9 cellular contexts compared by ENCODE assay signal in the genomic region with DNA sequence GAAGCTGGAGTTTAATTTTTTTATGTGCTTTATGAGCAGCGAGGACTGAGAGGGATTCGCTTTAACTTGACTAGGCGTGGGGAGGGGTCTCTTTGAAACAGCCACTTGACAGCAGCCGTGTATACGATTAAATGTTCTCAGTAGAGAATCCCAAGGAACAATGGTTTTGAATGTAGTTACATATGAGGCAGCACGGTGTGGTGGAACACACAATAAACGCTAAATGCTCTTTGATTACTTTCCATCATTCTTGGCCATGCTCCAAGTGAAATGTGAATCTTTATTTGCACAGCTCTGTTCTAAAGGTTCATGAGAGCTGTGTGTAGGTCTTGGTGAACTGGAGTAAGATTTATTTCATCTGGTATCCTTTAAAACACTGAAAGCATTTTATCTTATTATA.
DNase-seq lines count a peak whose midpoint lies in the region; ATAC-seq and TF ChIP-seq lines count a peak whose summit lies in the region.
"Had no signal": no experiment of that assay in that cellular context is flagged by ENCODE, and none has a peak within 500 bp of the region (broad histone marks: within the 10 kb centered on the region; RNA-seq: fewer than 3 reads in every experiment).

No MANE protein-coding gene starts in this region.

- peak overlapping the region; percentile 62 for H3K4me2 ChIP-seq in DND-41 (ENCODE audit: insufficient read depth, low read length)

- H3K9ac ChIP-seq in DND-41 (ENCODE audit: low read depth, low read length), result peak overlapping the region; percentile 46
- no peak overlapping the region for H3K9ac ChIP-seq in skeletal muscle tissue (ENCODE audit: low read depth in 1 of 3, low read length in 3 of 3)

- POLR2A ChIA-PET in A673 (lab: Charles Lee; ENCODE audit: low non-redundant PET), result no interaction called here

- no peaks in the 10 kb centered on the region for H3K79me2 ChIP-seq in DND-41 (ENCODE audit: insufficient read depth, low read length)

- H3K27me3 ChIP-seq in DND-41 (ENCODE audit: insufficient read depth, low read length, poor library complexity) (no peaks in the 10 kb centered on the region), skeletal muscle tissue (ENCODE audit: control insufficient read depth in 3 of 3, insufficient read depth in 3 of 3, low read length in 3 of 3) (no peaks in the 10 kb centered on the region), A673 (replicated peaks; ENCODE audit: insufficient read depth, low read depth, low read length, poor library complexity) (no peaks in the 10 kb centered on the region)
- H3K27me3 ChIP-seq: MG63 had no signal

- no peaks in the 10 kb centered on the region for H3K27me3 Mint-ChIP-seq in HFFc6 (ENCODE audit: insufficient read depth)

- ATAC-seq in DND-41 (ENCODE audit: insufficient read depth, low read depth) (no peak), omental fat pad (ENCODE audit: low FRiP score) (no peak)

- H3K4me3 Mint-ChIP-seq in HFFc6, result no peak overlapping the region

- no peak overlapping the region; the same call in 1 of the 2 replicates for H2AFZ ChIP-seq in DND-41 (ENCODE audit: low read depth, low read length)

- H3K4me1 ChIP-seq in DND-41 (ENCODE audit: insufficient read depth, low read length), result peaks cover 66% of the 10 kb centered on the region
- H3K4me1 ChIP-seq in skeletal muscle tissue (ENCODE audit: control insufficient read depth in 3 of 3, insufficient read depth in 3 of 3, low read length in 3 of 3), result peaks cover 15 to 20% (median 18%) of the 10 kb centered on the region in 3 donors
- H3K4me1 ChIP-seq in A673 (ENCODE audit: insufficient read depth, low read length, poor library complexity, severe bottlenecking), result peaks cover 39% of the 10 kb centered on the region

- H3K4me3 ChIP-seq in DND-41 (ENCODE audit: low read depth in 1 of 2, low read length in 2 of 2) (0 out of 4 replicates have a peak overlapping the region, but pooled peaks of 1 of the 2 experiments have one; percentile 42), astrocyte of the spinal cord (ENCODE audit: low read depth, low read length) (no peak overlapping the region), skeletal muscle tissue (ENCODE audit: low read length in 3 of 3) (no peak overlapping the region), A673 (ENCODE audit: low read depth, low read length, poor library complexity, severe bottlenecking) (no peak overlapping the region)
- H3K4me3 ChIP-seq: MG63 had no signal

- H3K36me3 ChIP-seq in DND-41 (ENCODE audit: insufficient read depth, low read length) (no peaks in the 10 kb centered on the region), skeletal muscle tissue (ENCODE audit: control insufficient read depth in 3 of 3, insufficient read depth in 3 of 3, low read length in 3 of 3) (no peaks in the 10 kb centered on the region), A673 (ENCODE audit: insufficient read depth, low read length, poor library complexity, severe bottlenecking) (no peaks in the 10 kb centered on the region)
- H3K36me3 ChIP-seq: MG63 had no signal

- no peaks in the 10 kb centered on the region for H3K9me3 Mint-ChIP-seq in HFFc6

- H3K4me1 Mint-ChIP-seq in HFFc6 (ENCODE audit: low read depth), result peaks cover 91% of the 10 kb centered on the region

- H3K27ac ChIP-seq in DND-41 (ENCODE audit: low read length) (peak overlapping the region; percentile 93), skeletal muscle tissue (ENCODE audit: low read depth, low read length) (peak overlapping the region; percentile 45), A673 (ENCODE audit: low read depth, low read length, poor library complexity, severe bottlenecking) (no peak overlapping the region)

- no peaks in the 10 kb centered on the region for H3K9me3 ChIP-seq in DND-41 (ENCODE audit: insufficient read depth, low read length, severe bottlenecking)
- H3K9me3 ChIP-seq in skeletal muscle tissue (ENCODE audit: control insufficient read depth in 3 of 3, low read length in 3 of 3), result no peaks in the 10 kb centered on the region
- no peaks in the 10 kb centered on the region for H3K9me3 ChIP-seq in A673 (ENCODE audit: low read depth, low read length, poor library complexity, severe bottlenecking)
- H3K9me3 ChIP-seq: MG63 had no signal

- no peaks in the 10 kb centered on the region for H3K36me3 Mint-ChIP-seq in HFFc6 (ENCODE audit: low read depth)

- intact Hi-C loops in A673 (cut with micrococcal nuclease; ENCODE audit: unreplicated experiment), result no loop called here

- BruUV-seq in A673 (replicated peaks; lab: Mats Ljungman, UMichigan), result no TSS peak

- DNase-seq in DND-41 (no peak), NCI-H2029 (lab: John Stamatoyannopoulos, UW) (peak; percentile 90), astrocyte of the spinal cord (ENCODE audit: low read depth, low spot score) (peak; percentile 50), A673 (ENCODE audit: low spot score) (no peak), HFFc6 (no peak), omental fat pad (ENCODE audit: low spot score) (no peak)
- DNase-seq: islet precursor cell, MG63 had no signal

- no peak overlapping the region for H3K27ac Mint-ChIP-seq in HFFc6

- CTCF ChIA-PET in A673 (lab: Charles Lee), result no interaction called here

- in situ Hi-C loops in astrocyte of the spinal cord (cut with HindIII; ENCODE audit: low sequenced_read_pairs), result no loop called here

- TF ChIP-seq CTCF in DND-41 (IDR thresholded peaks at IDR 0.05; ENCODE audit: borderline replicate concordance, extremely low read depth, low read length, poor library complexity, severe bottlenecking), result no peak
- no peak for TF ChIP-seq CTCF in astrocyte of the spinal cord (IDR thresholded peaks at IDR 0.05; ENCODE audit: low read depth, low read length)
- no peak for TF ChIP-seq CTCF in A673 (conservative IDR thresholded peaks at IDR 0.05; ENCODE audit: low read depth, low read length)
- no peak for TF ChIP-seq CTCF in HFFc6 (IDR thresholded peaks at IDR 0.05)
- no peak for TF ChIP-seq CTCF in omental fat pad (IDR thresholded peaks at IDR 0.05)

- H4K20me1 ChIP-seq in DND-41 (ENCODE audit: insufficient read depth, low read length), result no peaks in the 10 kb centered on the region

Comparison
In these comparisons a context has a peak if more than half of its experiments do, and no peak if none do; other contexts are left out.
1. DNase-seq: peak in NCI-H2029 (single experiment) and astrocyte of the spinal cord (single experiment); none in DND-41 (single experiment), A673 (single experiment), HFFc6 (single experiment) and omental fat pad (single experiment).